In genomic region chr5:91052977-91053732, GRCh38 we compare ENCODE assay signal across 2 cellular contexts.
TF ChIP-seq lines count a peak whose summit lies in the region.

No MANE protein-coding gene starts in this region.

TF ChIP-seq in endothelial cell of umbilical vein, 7 proteins besides CTCF, POLR2A, EP300 and RAD21:
- TF ChIP-seq POLR2AphosphoS5 (IDR thresholded peaks at IDR 0.05; ENCODE audit: insufficient read depth, low read depth, low read length) (no peak), GATA2 (IDR thresholded peaks at IDR 0.05; ENCODE audit: insufficient read depth, insufficient read length, low read depth, low read length) (peak; percentile 79), FOS (IDR thresholded peaks at IDR 0.05; ENCODE audit: borderline replicate concordance, insufficient read depth, low read length) (peak; percentile 5)

TF ChIP-seq in GM23338, 12 proteins besides CTCF, POLR2A, EP300 and RAD21:
- TF ChIP-seq ZNF462 (CRISPR knock-in tag; IDR thresholded peaks at IDR 0.05) (no peak), ZNF331 (CRISPR knock-in tag; IDR thresholded peaks at IDR 0.05; ENCODE audit: low read depth) (no peak)
TF ChIP-seq in GM23338: peak in this region for 0.
